In the genomic region with DNA sequence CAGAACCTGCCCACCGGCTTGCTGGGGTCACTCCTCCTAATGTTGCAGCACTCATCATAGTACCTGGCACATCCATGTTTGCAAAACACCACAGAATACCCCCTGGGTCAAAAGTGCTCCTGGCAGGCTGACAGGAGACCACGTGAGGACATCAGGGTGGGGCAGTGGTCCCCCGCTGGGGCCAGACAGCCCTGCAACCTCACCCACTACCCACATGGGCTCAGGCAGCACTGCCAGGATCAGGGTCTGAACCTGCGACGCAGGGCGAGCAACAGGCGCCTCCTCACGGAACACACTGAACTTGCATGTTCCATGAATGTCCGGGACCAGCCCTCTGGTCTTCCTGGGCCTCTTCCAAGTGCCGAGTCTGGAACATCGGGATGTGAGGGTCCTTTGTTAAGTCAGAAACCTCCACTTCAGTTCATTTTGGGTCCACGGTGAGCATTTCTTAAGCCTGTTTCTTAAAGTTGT, we compare ENCODE assay signal across 29 cellular contexts. TPM values are rescaled to one million over a fixed set of nuclear protein-coding genes. Genes with fewer than 3 reads are reported as not detected.
DNase-seq lines count a peak whose midpoint lies in the region; ATAC-seq, FAIRE-seq and TF ChIP-seq lines count a peak whose summit lies in the region.
"Had no signal": no experiment of that assay in that cellular context is flagged by ENCODE, and none has a peak within 500 bp of the region (broad histone marks: within the 10 kb centered on the region; RNA-seq: fewer than 3 reads in every experiment).

No MANE protein-coding gene starts in this region.

- no peaks in the 10 kb centered on the region for H3K27me3 Mint-ChIP-seq in MCF 10A (ENCODE audit: insufficient read depth, unreplicated experiment)
- H3K27me3 Mint-ChIP-seq in activated CD4-positive, alpha-beta T cell treated with anti-CD3 and anti-CD28 coated beads for 36 hours = no peaks in the 10 kb centered on the region
- H3K27me3 Mint-ChIP-seq: activated CD4-positive, alpha-beta memory T cell treated with anti-CD3 and anti-CD28 coated beads, Interleukin-2, amount 10 ng/mL, durations not matched to agents 7 days and 5 days; activated T-helper 17 cell treated with anti-CD3 and anti-CD28 coated beads, Interleukin-2, amount 50 U/mL, for 72 hours; CD4-positive, alpha-beta T cell; IgD-negative memory B cell had no signal

- FAIRE-seq in HTR-8/SVneo (lab: Jason Lieb, UNC) = no peak
- FAIRE-seq: A549, endothelial cell of umbilical vein had no signal

- ATAC-seq in activated CD4-positive, alpha-beta T cell treated with anti-CD3 and anti-CD28 coated beads for 36 hours = no peak
- ATAC-seq: activated CD4-positive, CD25-positive, alpha-beta regulatory T cell treated with anti-CD3 and anti-CD28 coated beads, Interleukin-2, amount 50 U/mL, for 24 hours; activated T-helper 17 cell treated with anti-CD3 and anti-CD28 coated beads, Interleukin-2, amount 50 U/mL, for 72 hours; body of pancreas; stimulated activated memory B cell treated with anti-CD40 and anti-IgM and Interleukin-4, amounts not matched to agents 10 μg/mL and 1 μg/mL and 100 μg/mL, for 72 hours had no signal

- H3K27me3 ChIP-seq in mammary epithelial cell (ENCODE audit: insufficient read depth, low read length) (no peaks in the 10 kb centered on the region), osteoblast (ENCODE audit: insufficient read depth, low read length) (no peaks in the 10 kb centered on the region)
- H3K27me3 ChIP-seq: body of pancreas had no signal

- H3K36me3 Mint-ChIP-seq in MCF 10A (ENCODE audit: insufficient read depth, unreplicated experiment) = peaks cover 7% of the 10 kb centered on the region
- no peaks in the 10 kb centered on the region for H3K36me3 Mint-ChIP-seq in activated CD4-positive, alpha-beta T cell treated with anti-CD3 and anti-CD28 coated beads for 36 hours (ENCODE audit: low read depth)
- H3K36me3 Mint-ChIP-seq: IgD-negative memory B cell; stimulated activated memory B cell treated with anti-CD40 and anti-IgM and Interleukin-4, amounts not matched to agents 10 μg/mL and 1 μg/mL and 100 μg/mL, for 72 hours had no signal

- no peaks in the 10 kb centered on the region for H3K36me3 ChIP-seq in mammary epithelial cell (ENCODE audit: insufficient read depth, low read length)
- no peaks in the 10 kb centered on the region for H3K36me3 ChIP-seq in osteoblast (ENCODE audit: insufficient read depth, low read length)
- H3K36me3 ChIP-seq: left ventricle myocardium inferior had no signal

- TF ChIP-seq CTCF in mammary epithelial cell (conservative IDR thresholded peaks at IDR 0.05 in 1 of 2, IDR thresholded peaks at IDR 0.05 in 1 of 2; ENCODE audit: extremely low read depth in 1 of 2, insufficient read depth in 1 of 2, low read depth in 1 of 2, low read length in 2 of 2) = no peak
- TF ChIP-seq CTCF in MCF 10A (IDR thresholded peaks at IDR 0.05; ENCODE audit: unreplicated experiment) = no peak
- TF ChIP-seq CTCF in epithelial cell of esophagus (IDR thresholded peaks at IDR 0.05; ENCODE audit: insufficient read depth, low read depth, low read length, missing control alignments) = no peak
- TF ChIP-seq CTCF in osteoblast (IDR thresholded peaks at IDR 0.05; ENCODE audit: extremely low read depth, low read depth, low read length) = peak; percentile 35

- no peaks in the 10 kb centered on the region for H3K9me3 Mint-ChIP-seq in MCF 10A (ENCODE audit: unreplicated experiment)
- H3K9me3 Mint-ChIP-seq in activated CD4-positive, alpha-beta T cell treated with anti-CD3 and anti-CD28 coated beads for 36 hours (ENCODE audit: low read depth) = no peaks in the 10 kb centered on the region
- H3K9me3 Mint-ChIP-seq: activated CD4-positive, alpha-beta memory T cell treated with anti-CD3 and anti-CD28 coated beads, Interleukin-2, amount 10 ng/mL, durations not matched to agents 7 days and 5 days; activated T-helper 17 cell treated with anti-CD3 and anti-CD28 coated beads, Interleukin-2, amount 50 U/mL, for 72 hours; CD4-positive, alpha-beta T cell; IgD-negative memory B cell; stimulated activated memory B cell treated with anti-CD40 and anti-IgM and Interleukin-4, amounts not matched to agents 10 μg/mL and 1 μg/mL and 100 μg/mL, for 72 hours had no signal

- H3K27ac Mint-ChIP-seq in MCF 10A (ENCODE audit: low read depth, unreplicated experiment) = no peak overlapping the region
- no peak overlapping the region for H3K27ac Mint-ChIP-seq in activated CD4-positive, alpha-beta T cell treated with anti-CD3 and anti-CD28 coated beads for 36 hours
- H3K27ac Mint-ChIP-seq: activated CD4-positive, alpha-beta memory T cell treated with anti-CD3 and anti-CD28 coated beads, Interleukin-2, amount 10 ng/mL, durations not matched to agents 7 days and 5 days; activated T-helper 17 cell treated with anti-CD3 and anti-CD28 coated beads, Interleukin-2, amount 50 U/mL, for 72 hours; CD4-positive, alpha-beta T cell; IgD-negative memory B cell; stimulated activated memory B cell treated with anti-CD40 and anti-IgM and Interleukin-4, amounts not matched to agents 10 μg/mL and 1 μg/mL and 100 μg/mL, for 72 hours had no signal

- BruUV-seq in mammary epithelial cell (replicated peaks; lab: Mats Ljungman, UMichigan) (no TSS peak), MCF 10A (replicated peaks; lab: Mats Ljungman, UMichigan) (no TSS peak)

- H3K27ac ChIP-seq in mammary epithelial cell (ENCODE audit: insufficient read depth, low read depth, low read length) (no peak overlapping the region), osteoblast (ENCODE audit: low read depth, low read length) (no peak overlapping the region)
- H3K27ac ChIP-seq: A549, body of pancreas, GM23248, left ventricle myocardium inferior, PC-9 had no signal

- H2AFZ ChIP-seq in mammary epithelial cell (ENCODE audit: low read depth, low read length) (peak overlapping the region; percentile 42), osteoblast (ENCODE audit: low read length) (no peak overlapping the region)
- H2AFZ ChIP-seq: GM23248, PC-9 had no signal

- dilution Hi-C loops in mammary epithelial cell (cut with HindIII; ENCODE audit: low sequenced_read_pairs) = no loop called here

- POLR2A ChIA-PET in MCF 10A (lab: Yijun Ruan, JAX) = interaction anchor here (0.6 to 0.7 kb wide), 2 partner anchors 32 to 294 kb away, joined by 4 to 7 read pairs; no protein-coding TSS in a partner anchor
- POLR2A ChIA-PET in activated CD4-positive, alpha-beta T cell treated with anti-CD3 and anti-CD28 coated beads for 36 hours (lab: Charles Lee) = no interaction called here

- no peak for DNase-seq in mammary epithelial cell
- no peak for DNase-seq in MCF 10A (ENCODE audit: unreplicated experiment)
- peak; percentile 15 for DNase-seq in epithelial cell of esophagus (ENCODE audit: low read depth)
- DNase-seq in osteoblast (ENCODE audit: insufficient read length, low spot score, missing footprints) = peak; percentile 88
- no peak for DNase-seq in AML-193 (lab: John Stamatoyannopoulos, UW)
- DNase-seq in HTR-8/SVneo (ENCODE audit: insufficient read length, low spot score) = no peak
- DNase-seq in NCI-H1048 (lab: John Stamatoyannopoulos, UW) = no peak
- DNase-seq in activated CD4-positive, alpha-beta T cell treated with anti-CD3 and anti-CD28 coated beads for 36 hours = no peak
- DNase-seq: activated CD4-positive, alpha-beta memory T cell treated with anti-CD3 and anti-CD28 coated beads, Interleukin-2, amount 10 ng/mL, durations not matched to agents 7 days and 5 days; activated naive CD4-positive, alpha-beta T cell treated with anti-CD3 and anti-CD28 coated beads, Interleukin-2, amount 50 U/mL, for 16 hours; body of pancreas; CD4-positive, alpha-beta T cell; cerebellar nuclear complex; GM23248; left ventricle myocardium inferior; NCI-H187; NCI-H2171 treated with DMSO at 0.1 percent for 48 hours; NCI-H524 treated with DMSO at 0.1 percent for 48 hours; PC-9; Right ventricle myocardium superior; T-helper 2 cell had no signal

- H3K79me2 ChIP-seq in mammary epithelial cell (ENCODE audit: insufficient read depth, low read length) (no peaks in the 10 kb centered on the region), osteoblast (ENCODE audit: insufficient read depth, low read length) (no peaks in the 10 kb centered on the region)

- intact Hi-C loops in mammary epithelial cell (cut with micrococcal nuclease) = no loop called here
- intact Hi-C loops in MCF 10A (cut with micrococcal nuclease) = no loop called here
- intact Hi-C loops in activated CD4-positive, alpha-beta T cell treated with anti-CD3 and anti-CD28 coated beads for 36 hours (cut with DNase I, micrococcal nuclease) = no loop called here

- H4K20me1 ChIP-seq in mammary epithelial cell (ENCODE audit: insufficient read depth, low read length) = no peaks in the 10 kb centered on the region
- no peaks in the 10 kb centered on the region for H4K20me1 ChIP-seq in osteoblast (ENCODE audit: insufficient read depth, low read length)

- in situ Hi-C loops in mammary epithelial cell (cut with MboI; ENCODE audit: low sequenced_read_pairs in 2 of 2) = no loop called here

- CTCF ChIA-PET in mammary epithelial cell (lab: Charles Lee; ENCODE audit: low non-redundant PET) (no interaction called here), MCF 10A (lab: Yijun Ruan, JAX) (no interaction called here)
- CTCF ChIA-PET in activated CD4-positive, alpha-beta T cell treated with anti-CD3 and anti-CD28 coated beads for 36 hours (lab: Charles Lee) = no interaction called here

- no peak overlapping the region for H3K9ac ChIP-seq in mammary epithelial cell (ENCODE audit: insufficient read depth, low read length)
- H3K9ac ChIP-seq: GM23248 had no signal

- H3K4me3 Mint-ChIP-seq in MCF 10A (ENCODE audit: unreplicated experiment) = no peak overlapping the region
- no peak overlapping the region for H3K4me3 Mint-ChIP-seq in activated CD4-positive, alpha-beta T cell treated with anti-CD3 and anti-CD28 coated beads for 36 hours
- H3K4me3 Mint-ChIP-seq: activated CD4-positive, alpha-beta memory T cell treated with anti-CD3 and anti-CD28 coated beads, Interleukin-2, amount 10 ng/mL, durations not matched to agents 7 days and 5 days; activated T-helper 17 cell treated with anti-CD3 and anti-CD28 coated beads, Interleukin-2, amount 50 U/mL, for 72 hours; CD4-positive, alpha-beta T cell; IgD-negative memory B cell; stimulated activated memory B cell treated with anti-CD40 and anti-IgM and Interleukin-4, amounts not matched to agents 10 μg/mL and 1 μg/mL and 100 μg/mL, for 72 hours had no signal

- H3K4me2 ChIP-seq in mammary epithelial cell (ENCODE audit: insufficient read depth, low read depth, low read length) (no peak overlapping the region), osteoblast (ENCODE audit: insufficient read depth, low read length) (peak overlapping the region; percentile 43)
- H3K4me2 ChIP-seq: A549, PC-9 had no signal

- WGBS in mammary epithelial cell (ENCODE audit: low coverage, missing lambda C conversion rate) = 33% methylated on average over 1 of the region's 12 CpGs

- H3K4me3 ChIP-seq in mammary epithelial cell (replicated peaks in 1 of 3; ENCODE audit: insufficient read depth in 1 of 3, low read depth in 2 of 3, low read length in 3 of 3) = no peak overlapping the region
- H3K4me3 ChIP-seq in epithelial cell of esophagus (ENCODE audit: low read length) = no peak overlapping the region
- peak overlapping the region; percentile 39 for H3K4me3 ChIP-seq in osteoblast (ENCODE audit: insufficient read depth, low read length)
- H3K4me3 ChIP-seq: A549, body of pancreas, GM23248, left ventricle myocardium inferior, PC-9 had no signal

- no peaks in the 10 kb centered on the region for H3K4me1 Mint-ChIP-seq in MCF 10A (ENCODE audit: insufficient read depth, unreplicated experiment)
- H3K4me1 Mint-ChIP-seq in activated CD4-positive, alpha-beta T cell treated with anti-CD3 and anti-CD28 coated beads for 36 hours = peaks cover 3% of the 10 kb centered on the region
- H3K4me1 Mint-ChIP-seq: activated CD4-positive, alpha-beta memory T cell treated with anti-CD3 and anti-CD28 coated beads, Interleukin-2, amount 10 ng/mL, durations not matched to agents 7 days and 5 days; activated T-helper 17 cell treated with anti-CD3 and anti-CD28 coated beads, Interleukin-2, amount 50 U/mL, for 72 hours; stimulated activated memory B cell treated with anti-CD40 and anti-IgM and Interleukin-4, amounts not matched to agents 10 μg/mL and 1 μg/mL and 100 μg/mL, for 72 hours had no signal

- H3K4me1 ChIP-seq in mammary epithelial cell (ENCODE audit: insufficient read depth, low read length) (no peaks in the 10 kb centered on the region), osteoblast (ENCODE audit: insufficient read depth, low read length) (no peaks in the 10 kb centered on the region)
- H3K4me1 ChIP-seq: A549, body of pancreas, left ventricle myocardium inferior had no signal

- H3K9me3 ChIP-seq in mammary epithelial cell (replicated peaks; ENCODE audit: insufficient read depth, low read length) = no peaks in the 10 kb centered on the region
- H3K9me3 ChIP-seq in osteoblast (ENCODE audit: low read depth, low read length) = no peaks in the 10 kb centered on the region
- H3K9me3 ChIP-seq: A549, body of pancreas, left ventricle myocardium inferior had no signal

RNA-seq across cellular contexts. Expression of gene SLC7A9, which starts 1.4 kb away (rescaled TPM):
- total RNA-seq in mammary epithelial cell = under 1 TPM in 1 of 2 donors, not detected in 1; 0.17 TPM
- 0.03 TPM for polyA plus RNA-seq in mammary epithelial cell
- not detected for polyA minus RNA-seq in mammary epithelial cell
- total RNA-seq in MCF 10A (2022) = not detected in 2 replicates
- under 0.01 and 0.59 TPM in 2 replicates for total RNA-seq in osteoblast
- under 1 TPM in 1 of 2 experiments, not detected in 1; 0.14 TPM for total RNA-seq in activated CD4-positive, alpha-beta T cell treated with anti-CD3 and anti-CD28 coated beads for 36 hours
- total RNA-seq: body of pancreas, Daoy, endothelial cell of umbilical vein, GM23248, left ventricle myocardium inferior, myocyte, Right ventricle myocardium superior had no signal
- polyA plus RNA-seq: GM23248, IgD-negative memory B cell had no signal

Comparison
In these comparisons a context has a peak if more than half of its experiments do, and no peak if none do; other contexts are left out.
1. DNase-seq: peak in epithelial cell of esophagus (single experiment) and osteoblast (single experiment); none in mammary epithelial cell (single experiment), MCF 10A (single experiment), AML-193 (0 of 2), HTR-8/SVneo (single experiment), NCI-H1048 (single experiment) and activated CD4-positive, alpha-beta T cell treated with anti-CD3 and anti-CD28 coated beads for 36 hours (single experiment).